In genomic region chr17:72952641-72953313, GRCh38 we compare ENCODE assay signal across 1 cellular context.
TF ChIP-seq lines count a peak whose summit lies in the region.

No MANE protein-coding gene starts in this region.

TF ChIP-seq in HCT116, 20 proteins besides CTCF, POLR2A, EP300 and RAD21 (continued from another document):
- TF ChIP-seq EZH2 (IDR thresholded peaks at IDR 0.05): no peak
- TF ChIP-seq, protein P1, sequence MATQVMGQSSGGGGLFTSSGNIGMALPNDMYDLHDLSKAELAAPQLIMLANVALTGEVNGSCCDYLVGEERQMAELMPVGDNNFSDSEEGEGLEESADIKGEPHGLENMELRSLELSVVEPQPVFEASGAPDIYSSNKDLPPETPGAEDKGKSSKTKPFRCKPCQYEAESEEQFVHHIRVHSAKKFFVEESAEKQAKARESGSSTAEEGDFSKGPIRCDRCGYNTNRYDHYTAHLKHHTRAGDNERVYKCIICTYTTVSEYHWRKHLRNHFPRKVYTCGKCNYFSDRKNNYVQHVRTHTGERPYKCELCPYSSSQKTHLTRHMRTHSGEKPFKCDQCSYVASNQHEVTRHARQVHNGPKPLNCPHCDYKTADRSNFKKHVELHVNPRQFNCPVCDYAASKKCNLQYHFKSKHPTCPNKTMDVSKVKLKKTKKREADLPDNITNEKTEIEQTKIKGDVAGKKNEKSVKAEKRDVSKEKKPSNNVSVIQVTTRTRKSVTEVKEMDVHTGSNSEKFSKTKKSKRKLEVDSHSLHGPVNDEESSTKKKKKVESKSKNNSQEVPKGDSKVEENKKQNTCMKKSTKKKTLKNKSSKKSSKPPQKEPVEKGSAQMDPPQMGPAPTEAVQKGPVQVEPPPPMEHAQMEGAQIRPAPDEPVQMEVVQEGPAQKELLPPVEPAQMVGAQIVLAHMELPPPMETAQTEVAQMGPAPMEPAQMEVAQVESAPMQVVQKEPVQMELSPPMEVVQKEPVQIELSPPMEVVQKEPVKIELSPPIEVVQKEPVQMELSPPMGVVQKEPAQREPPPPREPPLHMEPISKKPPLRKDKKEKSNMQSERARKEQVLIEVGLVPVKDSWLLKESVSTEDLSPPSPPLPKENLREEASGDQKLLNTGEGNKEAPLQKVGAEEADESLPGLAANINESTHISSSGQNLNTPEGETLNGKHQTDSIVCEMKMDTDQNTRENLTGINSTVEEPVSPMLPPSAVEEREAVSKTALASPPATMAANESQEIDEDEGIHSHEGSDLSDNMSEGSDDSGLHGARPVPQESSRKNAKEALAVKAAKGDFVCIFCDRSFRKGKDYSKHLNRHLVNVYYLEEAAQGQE (IDR thresholded peaks at IDR 0.05; ENCODE audit: low read depth): no peak
